In genomic region chr7:22724861-22725260, GRCh38 we compare ENCODE assay signal across 17 cellular contexts. TPM values are rescaled to one million over a fixed set of nuclear protein-coding genes. Genes with fewer than 3 reads are reported as not detected.
"Had no signal": no experiment of that assay in that cellular context is flagged by ENCODE, and none has a peak within 500 bp of the region (broad histone marks: within the 10 kb centered on the region; RNA-seq: fewer than 3 reads in every experiment).

No MANE protein-coding gene starts in this region.

- H3K4me3 Mint-ChIP-seq: activated CD8-positive, alpha-beta T cell treated with anti-CD3 and anti-CD28 coated beads, Interleukin-2, amount 10 ng/mL, durations not matched to agents 7 days and 5 days; activated naive CD8-positive, alpha-beta T cell treated with anti-CD3 and anti-CD28 coated beads, Interleukin-2, amount 50 U/mL, for 24 hours; activated T-helper 1 cell treated with anti-CD3 and anti-CD28 coated beads, Interleukin-12 subunit alpha, Interleukin-12 subunit beta, Interleukin-2, Interleukin-4 antibody, amounts not matched to agents 30 ng/mL and 10 ng/mL and 1 ng/mL, durations not matched to agents 14 hours and 24 hours and 36 hours; type B pancreatic cell had no signal

- H3K9me3 ChIP-seq: colonic mucosa had no signal

- H3K27ac ChIP-seq: colonic mucosa, parathyroid adenoma had no signal

- H3K79me2 ChIP-seq: parathyroid adenoma had no signal

- FAIRE-seq: frontal cortex had no signal

- H2AFZ ChIP-seq: parathyroid adenoma had no signal

- H3K9ac ChIP-seq: parathyroid adenoma had no signal

- DNase-seq: activated CD4-positive, alpha-beta T cell treated with anti-CD3 and anti-CD28 coated beads for 1 hour; activated naive CD4-positive, alpha-beta T cell; activated naive CD8-positive, alpha-beta T cell treated with anti-CD3 and anti-CD28 coated beads, Interleukin-2, amount 50 U/mL, for 24 hours; caudate nucleus; colonic mucosa; effector CD4-positive, alpha-beta T cell; islet precursor cell; mammary epithelial cell; stimulated activated CD4-positive, alpha-beta T cell treated with anti-CD3 and anti-CD28 coated beads, Interleukin-2, amount 100 ng/mL, for 24 hours; stimulated activated naive CD4-positive, alpha-beta T cell treated with Interleukin-2 at 50 U/mL for 16 hours had no signal

- H3K9me3 Mint-ChIP-seq: activated naive CD8-positive, alpha-beta T cell treated with anti-CD3 and anti-CD28 coated beads, Interleukin-2, amount 50 U/mL, for 24 hours; activated T-helper 1 cell treated with anti-CD3 and anti-CD28 coated beads, Interleukin-12 subunit alpha, Interleukin-12 subunit beta, Interleukin-2, Interleukin-4 antibody, amounts not matched to agents 30 ng/mL and 10 ng/mL and 1 ng/mL, durations not matched to agents 14 hours and 24 hours and 36 hours; type B pancreatic cell had no signal

- H3K4me3 ChIP-seq: colonic mucosa had no signal

- H3K4me1 ChIP-seq: colonic mucosa, parathyroid adenoma had no signal

- H3K36me3 Mint-ChIP-seq: type B pancreatic cell had no signal

- H3K27ac Mint-ChIP-seq: activated CD8-positive, alpha-beta T cell treated with anti-CD3 and anti-CD28 coated beads, Interleukin-2, amount 10 ng/mL, durations not matched to agents 7 days and 5 days; activated naive CD8-positive, alpha-beta T cell treated with anti-CD3 and anti-CD28 coated beads, Interleukin-2, amount 50 U/mL, for 24 hours; activated T-helper 1 cell treated with anti-CD3 and anti-CD28 coated beads, Interleukin-12 subunit alpha, Interleukin-12 subunit beta, Interleukin-2, Interleukin-4 antibody, amounts not matched to agents 30 ng/mL and 10 ng/mL and 1 ng/mL, durations not matched to agents 14 hours and 24 hours and 36 hours; type B pancreatic cell had no signal

- ATAC-seq: activated CD8-positive, alpha-beta T cell treated with anti-CD3 and anti-CD28 coated beads, Interleukin-2, amount 10 ng/mL, durations not matched to agents 7 days and 5 days; activated naive CD8-positive, alpha-beta T cell treated with anti-CD3 and anti-CD28 coated beads, Interleukin-2, amount 50 U/mL, for 24 hours had no signal

- H3K36me3 ChIP-seq: colonic mucosa had no signal

RNA-seq across cellular contexts. Expression of gene IL6, which starts 2.1 kb away (rescaled TPM):
- total RNA-seq: frontal cortex; left lobe of liver; T-helper 2 cell treated with Interferon-gamma antibody and Interleukin-4, amounts not matched to agents 100 ng/mL and 5 ng/mL, for 36 hours had no signal
- polyA plus RNA-seq: mammary epithelial cell had no signal
